In genomic region chr5:80884851-80885697, GRCh38 we compare ENCODE assay signal across 16 cellular contexts.
A peak's percentile ranks its signal among the peaks of the same experiment; 100 is the strongest.
DNase-seq lines count a peak whose midpoint lies in the region; ATAC-seq, FAIRE-seq and TF ChIP-seq lines count a peak whose summit lies in the region.
"Had no signal": no experiment of that assay in that cellular context is flagged by ENCODE, and none has a peak within 500 bp of the region (broad histone marks: within the 10 kb centered on the region; RNA-seq: fewer than 3 reads in every experiment).

No MANE protein-coding gene starts in this region.

- no peaks in the 10 kb centered on the region for H3K27me3 ChIP-seq in astrocyte (ENCODE audit: insufficient read depth, low read length)
- H3K27me3 ChIP-seq in A673 (replicated peaks; ENCODE audit: insufficient read depth, low read depth, low read length, poor library complexity) = no peaks in the 10 kb centered on the region
- H3K27me3 ChIP-seq: upper lobe of right lung had no signal

- H3K27ac ChIP-seq in astrocyte (ENCODE audit: low read depth, low read length) = no peak overlapping the region
- no peak overlapping the region for H3K27ac ChIP-seq in A673 (ENCODE audit: low read depth, low read length, poor library complexity, severe bottlenecking)
- H3K27ac ChIP-seq: upper lobe of right lung had no signal

- no peaks in the 10 kb centered on the region for H4K20me1 ChIP-seq in astrocyte (ENCODE audit: insufficient read depth, low read length)

- H3K27ac Mint-ChIP-seq in activated CD4-positive, alpha-beta T cell treated with anti-CD3 and anti-CD28 coated beads, Interleukin-2, amount 10 ng/mL, durations not matched to agents 24 days and 14 days = peak overlapping the region; percentile 72
- no peak overlapping the region for H3K27ac Mint-ChIP-seq in activated CD4-positive, alpha-beta T cell treated with anti-CD3 and anti-CD28 coated beads, Interleukin-2, amount 10 ng/mL, durations not matched to agents 7 days and 5 days
- H3K27ac Mint-ChIP-seq in astrocyte (ENCODE audit: unreplicated experiment) = peak overlapping the region; percentile 26
- peak overlapping the region in 8 of 10 donors; percentile 9 to 81 (median 42) for H3K27ac Mint-ChIP-seq in naive thymus-derived CD8-positive, alpha-beta T cell

- H3K9ac ChIP-seq in astrocyte (ENCODE audit: low read length) = no peak overlapping the region

- ATAC-seq in naive thymus-derived CD8-positive, alpha-beta T cell = no peak
- ATAC-seq: right cardiac atrium, upper lobe of right lung had no signal

- TF ChIP-seq CTCF in astrocyte (IDR thresholded peaks at IDR 0.05; ENCODE audit: insufficient read depth, low read depth, low read length) = no peak
- TF ChIP-seq CTCF in A673 (conservative IDR thresholded peaks at IDR 0.05; ENCODE audit: low read depth, low read length) = no peak

- H3K4me3 Mint-ChIP-seq in activated CD4-positive, alpha-beta T cell treated with anti-CD3 and anti-CD28 coated beads, Interleukin-2, amount 10 ng/mL, durations not matched to agents 24 days and 14 days = no peak overlapping the region
- no peak overlapping the region for H3K4me3 Mint-ChIP-seq in activated CD4-positive, alpha-beta T cell treated with anti-CD3 and anti-CD28 coated beads, Interleukin-2, amount 10 ng/mL, durations not matched to agents 7 days and 5 days
- no peak overlapping the region for H3K4me3 Mint-ChIP-seq in astrocyte (ENCODE audit: unreplicated experiment)
- H3K4me3 Mint-ChIP-seq in naive thymus-derived CD8-positive, alpha-beta T cell = no peak overlapping the region

- H3K79me2 ChIP-seq in astrocyte (ENCODE audit: insufficient read depth, low read length) = no peaks in the 10 kb centered on the region

- H3K9me3 ChIP-seq in astrocyte (ENCODE audit: insufficient read depth, low read depth, low read length) (no peaks in the 10 kb centered on the region), A673 (ENCODE audit: low read depth, low read length, poor library complexity, severe bottlenecking) (no peaks in the 10 kb centered on the region)
- H3K9me3 ChIP-seq: upper lobe of right lung had no signal

- no peak for DNase-seq in activated CD4-positive, alpha-beta T cell treated with anti-CD3 and anti-CD28 coated beads, Interleukin-2, amount 10 ng/mL, durations not matched to agents 24 days and 14 days
- DNase-seq in activated CD4-positive, alpha-beta T cell treated with anti-CD3 and anti-CD28 coated beads, Interleukin-2, amount 10 ng/mL, durations not matched to agents 7 days and 5 days = no peak
- DNase-seq in MV-4-11 (lab: John Stamatoyannopoulos, UW) = peak; percentile 85
- no peak for DNase-seq in astrocyte (ENCODE audit: low read depth)
- DNase-seq in naive thymus-derived CD8-positive, alpha-beta T cell = no peak
- no peak for DNase-seq in NCI-H2227 treated with DMSO at 0.1 percent for 48 hours (lab: John Stamatoyannopoulos, UW)
- DNase-seq in A673 (ENCODE audit: low spot score) = no peak
- no peak for DNase-seq in NCI-H1105 treated with DMSO at 0.1 percent for 48 hours (lab: John Stamatoyannopoulos, UW)
- DNase-seq: activated effector memory CD4-positive, alpha-beta T cell treated with Interleukin-2 at 50 U/mL for 16 hours; cerebellar nuclear complex; DMS 273 treated with DMSO at 0.1 percent for 48 hours; NCI-H1417 treated with DMSO at 0.1 percent for 48 hours; NCI-H524 treated with DMSO at 0.1 percent for 48 hours; right cardiac atrium; SHP77; upper lobe of right lung had no signal

- H3K4me3 ChIP-seq in astrocyte (ENCODE audit: insufficient read depth, low read depth, low read length) = no peak overlapping the region
- no peak overlapping the region for H3K4me3 ChIP-seq in A673 (ENCODE audit: low read depth, low read length, poor library complexity, severe bottlenecking)
- H3K4me3 ChIP-seq: upper lobe of right lung had no signal

- H3K4me1 ChIP-seq in astrocyte (ENCODE audit: insufficient read depth, low read length) = no peaks in the 10 kb centered on the region
- H3K4me1 ChIP-seq in A673 (ENCODE audit: insufficient read depth, low read length, poor library complexity, severe bottlenecking) = no peaks in the 10 kb centered on the region
- H3K4me1 ChIP-seq: upper lobe of right lung had no signal

- CTCF ChIA-PET in activated CD4-positive, alpha-beta T cell treated with anti-CD3 and anti-CD28 coated beads, Interleukin-2, amount 10 ng/mL, durations not matched to agents 7 days and 5 days (lab: Charles Lee) = interaction anchor here (1.4 kb wide), 1 partner anchor 222 kb away, joined by 3 read pairs; no protein-coding TSS in a partner anchor
- CTCF ChIA-PET in A673 (lab: Charles Lee) = no interaction called here

- peaks cover 17% of the 10 kb centered on the region for H3K4me1 Mint-ChIP-seq in activated CD4-positive, alpha-beta T cell treated with anti-CD3 and anti-CD28 coated beads, Interleukin-2, amount 10 ng/mL, durations not matched to agents 24 days and 14 days
- peaks cover 7% of the 10 kb centered on the region for H3K4me1 Mint-ChIP-seq in activated CD4-positive, alpha-beta T cell treated with anti-CD3 and anti-CD28 coated beads, Interleukin-2, amount 10 ng/mL, durations not matched to agents 7 days and 5 days
- H3K4me1 Mint-ChIP-seq in astrocyte (ENCODE audit: low read depth, unreplicated experiment) = peaks cover 12% of the 10 kb centered on the region
- peaks cover 5 to 13% (median 9%) of the 10 kb centered on the region in 4 donors for H3K4me1 Mint-ChIP-seq in naive thymus-derived CD8-positive, alpha-beta T cell

- FAIRE-seq in astrocyte (lab: Jason Lieb, UNC) = no peak

- POLR2A ChIA-PET in activated CD4-positive, alpha-beta T cell treated with anti-CD3 and anti-CD28 coated beads, Interleukin-2, amount 10 ng/mL, durations not matched to agents 7 days and 5 days (lab: Charles Lee) = no interaction called here
- POLR2A ChIA-PET in naive thymus-derived CD8-positive, alpha-beta T cell (lab: Charles Lee) = no interaction called here
- POLR2A ChIA-PET in A673 (lab: Charles Lee; ENCODE audit: low non-redundant PET) = no interaction called here

- H3K4me2 ChIP-seq in astrocyte (ENCODE audit: low read length) = no peak overlapping the region

- no TSS peak for BruUV-seq in A673 (replicated peaks; lab: Mats Ljungman, UMichigan)

- H2AFZ ChIP-seq in astrocyte (ENCODE audit: low read depth, low read length) = no peak overlapping the region

- no peaks in the 10 kb centered on the region for H3K36me3 ChIP-seq in astrocyte (ENCODE audit: insufficient read depth, low read length)
- no peaks in the 10 kb centered on the region for H3K36me3 ChIP-seq in A673 (ENCODE audit: insufficient read depth, low read length, poor library complexity, severe bottlenecking)
- H3K36me3 ChIP-seq: upper lobe of right lung had no signal

- intact Hi-C loops in activated CD4-positive, alpha-beta T cell treated with anti-CD3 and anti-CD28 coated beads, Interleukin-2, amount 10 ng/mL, durations not matched to agents 24 days and 14 days (cut with micrococcal nuclease) = loop anchor here (1.0 to 2.0 kb wide), 2 partner anchors 14 to 74 kb away; no protein-coding TSS in a partner anchor
- intact Hi-C loops in A673 (cut with micrococcal nuclease; ENCODE audit: unreplicated experiment) = no loop called here

- peaks cover 5% of the 10 kb centered on the region for H3K9me3 Mint-ChIP-seq in activated CD4-positive, alpha-beta T cell treated with anti-CD3 and anti-CD28 coated beads, Interleukin-2, amount 10 ng/mL, durations not matched to agents 24 days and 14 days
- H3K9me3 Mint-ChIP-seq in activated CD4-positive, alpha-beta T cell treated with anti-CD3 and anti-CD28 coated beads, Interleukin-2, amount 10 ng/mL, durations not matched to agents 7 days and 5 days = peaks cover 4% of the 10 kb centered on the region
- no peaks in the 10 kb centered on the region for H3K9me3 Mint-ChIP-seq in astrocyte (ENCODE audit: unreplicated experiment)
- peaks cover 0 to 13% (median 0%) of the 10 kb centered on the region in 9 donors for H3K9me3 Mint-ChIP-seq in naive thymus-derived CD8-positive, alpha-beta T cell

- H3K27me3 Mint-ChIP-seq in activated CD4-positive, alpha-beta T cell treated with anti-CD3 and anti-CD28 coated beads, Interleukin-2, amount 10 ng/mL, durations not matched to agents 24 days and 14 days = no peaks in the 10 kb centered on the region
- no peaks in the 10 kb centered on the region for H3K27me3 Mint-ChIP-seq in activated CD4-positive, alpha-beta T cell treated with anti-CD3 and anti-CD28 coated beads, Interleukin-2, amount 10 ng/mL, durations not matched to agents 7 days and 5 days
- no peaks in the 10 kb centered on the region for H3K27me3 Mint-ChIP-seq in astrocyte (ENCODE audit: low read depth, unreplicated experiment)
- no peaks in the 10 kb centered on the region for H3K27me3 Mint-ChIP-seq in naive thymus-derived CD8-positive, alpha-beta T cell

- peaks cover 24% of the 10 kb centered on the region for H3K36me3 Mint-ChIP-seq in activated CD4-positive, alpha-beta T cell treated with anti-CD3 and anti-CD28 coated beads, Interleukin-2, amount 10 ng/mL, durations not matched to agents 24 days and 14 days (ENCODE audit: low read depth)
- H3K36me3 Mint-ChIP-seq in activated CD4-positive, alpha-beta T cell treated with anti-CD3 and anti-CD28 coated beads, Interleukin-2, amount 10 ng/mL, durations not matched to agents 7 days and 5 days (ENCODE audit: low read depth) = peaks cover 29% of the 10 kb centered on the region
- peaks cover 12% of the 10 kb centered on the region for H3K36me3 Mint-ChIP-seq in astrocyte (ENCODE audit: low read depth, unreplicated experiment)
- H3K36me3 Mint-ChIP-seq in naive thymus-derived CD8-positive, alpha-beta T cell = peaks cover 17 to 24% (median 22%) of the 10 kb centered on the region in 3 donors
